In genomic region chr19:17441241-17442135, GRCh38 we compare ENCODE assay signal across 8 cellular contexts. TPM values are rescaled to one million over a fixed set of nuclear protein-coding genes. Genes with fewer than 3 reads are reported as not detected.
DNase-seq lines count a peak whose midpoint lies in the region; ATAC-seq and TF ChIP-seq lines count a peak whose summit lies in the region.

No MANE protein-coding gene starts in this region.

- intact Hi-C loops in ovary (cut with DNase I), result no loop called here

- no peak for ATAC-seq in GM21529 (IDR thresholded peaks at IDR 0.05; ENCODE audit: unreplicated experiment)
- ATAC-seq in GM18870 (IDR thresholded peaks at IDR 0.05; ENCODE audit: unreplicated experiment), result no peak

- TF ChIP-seq CTCF in RWPE1 (conservative IDR thresholded peaks at IDR 0.05; ENCODE audit: low read depth), result peak; percentile 62
- TF ChIP-seq CTCF in epithelial cell of proximal tubule (conservative IDR thresholded peaks at IDR 0.05; ENCODE audit: low read depth, low read length), result peak; percentile 54
- peak in 1 of 3 donors; percentile 24 for TF ChIP-seq CTCF in ovary (IDR thresholded peaks at IDR 0.05)

- POLR2A ChIA-PET in RWPE1 (lab: Yijun Ruan, JAX; ENCODE audit: low non-redundant PET), result no interaction called here

- no peaks in the 10 kb centered on the region for H3K9me3 ChIP-seq in ovary

- H3K4me3 ChIP-seq in epithelial cell of proximal tubule (ENCODE audit: low read depth, low read length), result no peak overlapping the region
- no peak overlapping the region for H3K4me3 ChIP-seq in ovary

- no peak for TF ChIP-seq EP300 in ovary (IDR thresholded peaks at IDR 0.05)

- no peak overlapping the region for H3K27ac ChIP-seq in RWPE1
- peak overlapping the region; percentile 19 to 26 for H3K27ac ChIP-seq in ovary

- CTCF ChIA-PET in RWPE1 (lab: Yijun Ruan, JAX), result interaction anchor here (0.6 to 1.9 kb wide), 10 partner anchors 9 to 132 kb away, joined by 3 to 9 read pairs (median 5); no protein-coding TSS in a partner anchor

- WGBS in ovary, 3 donors, result 20 to 40% (median 30%) methylated on average over 8 of the region's 8 CpGs

- DNase-seq in A172 (ENCODE audit: low spot score) (peak; percentile 41), GDM1 (lab: John Stamatoyannopoulos, UW) (peak; percentile 42), RWPE1 (ENCODE audit: low spot score) (peak; percentile 65), epithelial cell of proximal tubule (ENCODE audit: low read depth) (no peak), ovary (no peak), superior temporal gyrus (ENCODE audit: extremely low spot score) (no peak)

- TF ChIP-seq POLR2A in ovary (IDR thresholded peaks at IDR 0.05), result no peak

- H3K27me3 ChIP-seq in ovary, result no peaks in the 10 kb centered on the region

- H3K36me3 ChIP-seq in ovary, result no peaks in the 10 kb centered on the region

- H3K4me1 ChIP-seq in ovary (ENCODE audit: insufficient read depth), result no peaks in the 10 kb centered on the region

RNA-seq across cellular contexts. Expression of gene TMEM221, which starts 7.0 kb away (rescaled TPM):
- total RNA-seq in A172 (2014; rRNA removed; shearing (Covaris generic)), result 0.07 TPM in 1 of 2 replicates, not detected in the other
- total RNA-seq in epithelial cell of proximal tubule (not detected in 2 replicates), ovary (10 to 100 TPM in 2 of 7 donors, 1 to 10 TPM in 5; 1.4 to 14.1 (median 7.5) TPM)
- 1 to 10 TPM; 2.5 to 3.2 TPM for polyA plus RNA-seq in ovary

RNA-seq across cellular contexts. Expression of gene NXNL1, which starts 19.2 kb away (rescaled TPM):
- not detected in 2 replicates for total RNA-seq in A172 (2014; rRNA removed; shearing (Covaris generic))
- total RNA-seq in epithelial cell of proximal tubule (not detected in 2 replicates), ovary (not detected)
- under 1 TPM in 1 of 2 donors, not detected in 1; 0.11 TPM for polyA plus RNA-seq in ovary

RNA-seq across cellular contexts. Expression of gene MVB12A, which starts 21.6 kb away (rescaled TPM):
- 105 and 141 TPM in 2 replicates for total RNA-seq in A172 (2014; rRNA removed; shearing (Covaris generic))
- total RNA-seq in epithelial cell of proximal tubule (78.6 and 91.6 TPM in 2 replicates), ovary (10 to 100 TPM; 54.4 to 90.4 (median 81.4) TPM)
- 10 to 100 TPM in 1 of 2 donors, 1 to 10 TPM in 1; 7.6 to 77.8 TPM for polyA plus RNA-seq in ovary

RNA-seq across cellular contexts. Expression of gene SLC27A1, which starts 28.8 kb away (rescaled TPM):
- 14.9 and 16.7 TPM in 2 replicates for total RNA-seq in A172 (2014; rRNA removed; shearing (Covaris generic))
- total RNA-seq in epithelial cell of proximal tubule, result 2.5 and 7.0 TPM in 2 replicates
- 10 to 100 TPM; 27.3 to 43.1 (median 37.8) TPM for total RNA-seq in ovary
- polyA plus RNA-seq in ovary, result 10 to 100 TPM in 1 of 2 donors, 1 to 10 TPM in 1; 4.6 to 42.3 TPM

RNA-seq across cellular contexts. Expression of gene BST2, which starts 36.1 kb away (rescaled TPM):
- total RNA-seq in A172 (2014; rRNA removed; shearing (Covaris generic)), result 0.29 and 1.7 TPM in 2 replicates
- total RNA-seq in epithelial cell of proximal tubule (2.2 and 18.6 TPM in 2 replicates), ovary (100 to 1,000 TPM; 400 to 715 (median 557) TPM)
- polyA plus RNA-seq in ovary, result 100 to 1,000 TPM; 207 to 760 TPM

Comparison
In these comparisons a context has a peak if more than half of its experiments do, and no peak if none do; other contexts are left out.
1. DNase-seq: peak in A172 (single experiment), GDM1 (single experiment) and RWPE1 (single experiment); none in epithelial cell of proximal tubule (single experiment), ovary (0 of 5) and superior temporal gyrus (single experiment).